Comparison of ENCODE assay signal across 8 cellular contexts in genomic region chr20:35093245-35093884, GRCh38. TPM values are rescaled to one million over a fixed set of nuclear protein-coding genes. Genes with fewer than 3 reads are reported as not detected.
DNase-seq lines count a peak whose midpoint lies in the region; ATAC-seq, FAIRE-seq and TF ChIP-seq lines count a peak whose summit lies in the region.

No MANE protein-coding gene starts in this region.

- peak overlapping the region; percentile 88 for H3K4me2 ChIP-seq in A549

- TF ChIP-seq EP300 in A549 (IDR thresholded peaks at IDR 0.05) = no peak

- TF ChIP-seq CTCF in A549 (IDR thresholded peaks at IDR 0.05) (no peak), fibroblast of the aortic adventitia (IDR thresholded peaks at IDR 0.05; ENCODE audit: insufficient read depth, low read length) (no peak)

- no peak for TF ChIP-seq POLR2A in A549 (IDR thresholded peaks at IDR 0.05; ENCODE audit: low read length)

- no peak for FAIRE-seq in A549 (lab: Jason Lieb, UNC)

- peaks cover 46% of the 10 kb centered on the region for H3K4me1 Mint-ChIP-seq in activated CD4-positive, alpha-beta memory T cell treated with anti-CD3 and anti-CD28 coated beads for 36 hours (ENCODE audit: low read depth)

- H3K9ac ChIP-seq in skeletal muscle tissue (ENCODE audit: low read depth in 1 of 3, low read length in 3 of 3) = peak overlapping the region; percentile 66 to 94 (median 90)

- H3K9me3 ChIP-seq in A549 = no peaks in the 10 kb centered on the region
- no peaks in the 10 kb centered on the region for H3K9me3 ChIP-seq in skeletal muscle tissue (ENCODE audit: control insufficient read depth in 3 of 3, low read length in 3 of 3)

- H3K27ac ChIP-seq in A549 (peak overlapping the region; percentile 93 to 94), skeletal muscle tissue (ENCODE audit: low read depth, low read length) (peak overlapping the region; percentile 80)

- no peaks in the 10 kb centered on the region for H3K27me3 ChIP-seq in skeletal muscle tissue (ENCODE audit: control insufficient read depth in 3 of 3, insufficient read depth in 3 of 3, low read length in 3 of 3)

- ATAC-seq in A549 (peak in 1 of 2 experiments; percentile 32; a peak in 1 of 6 replicates), GM21526 (IDR thresholded peaks at IDR 0.05; ENCODE audit: low FRiP score, unreplicated experiment) (no peak), HG03442 (IDR thresholded peaks at IDR 0.05; ENCODE audit: unreplicated experiment) (no peak)

- peaks cover 0 to 3% (median 0%) of the 10 kb centered on the region in 3 donors for H3K36me3 ChIP-seq in skeletal muscle tissue (ENCODE audit: control insufficient read depth in 3 of 3, insufficient read depth in 3 of 3, low read length in 3 of 3)

- H3K4me3 ChIP-seq in A549 = peak overlapping the region; percentile 61
- peak overlapping the region; percentile 50 for H3K4me3 ChIP-seq in fibroblast of the aortic adventitia (ENCODE audit: low read depth, low read length)
- H3K4me3 ChIP-seq in skeletal muscle tissue (ENCODE audit: low read length in 3 of 3) = peak overlapping the region; percentile 79 to 95 (median 91)

- no peaks in the 10 kb centered on the region for H3K9me3 Mint-ChIP-seq in activated CD4-positive, alpha-beta memory T cell treated with anti-CD3 and anti-CD28 coated beads for 36 hours

- H3K4me3 Mint-ChIP-seq in activated CD4-positive, alpha-beta memory T cell treated with anti-CD3 and anti-CD28 coated beads for 36 hours = peak overlapping the region; percentile 84

- CTCF ChIA-PET in A549 (lab: Yijun Ruan, JAX) = interaction anchor here (0.9 to 11.0 kb wide), 16 partner anchors 9 to 370 kb away, joined by 3 to 194 read pairs (median 4); no protein-coding TSS in a partner anchor
- CTCF ChIA-PET in activated CD4-positive, alpha-beta memory T cell treated with anti-CD3 and anti-CD28 coated beads for 36 hours (lab: Charles Lee) = interaction anchor here (0.6 to 3.0 kb wide), 4 partner anchors 8 to 124 kb away, joined by 3 to 13 read pairs (median 3); no protein-coding TSS in a partner anchor

- H3K27me3 Mint-ChIP-seq in activated CD4-positive, alpha-beta memory T cell treated with anti-CD3 and anti-CD28 coated beads for 36 hours = no peaks in the 10 kb centered on the region

- H3K36me3 Mint-ChIP-seq in activated CD4-positive, alpha-beta memory T cell treated with anti-CD3 and anti-CD28 coated beads for 36 hours = peaks cover 4% of the 10 kb centered on the region

- TF ChIP-seq RAD21 in A549 (conservative IDR thresholded peaks at IDR 0.05 in 1 of 2, IDR thresholded peaks at IDR 0.05 in 1 of 2) = no peak

- H3K4me1 ChIP-seq in A549 (peaks cover 27% of the 10 kb centered on the region), skeletal muscle tissue (ENCODE audit: control insufficient read depth in 3 of 3, insufficient read depth in 3 of 3, low read length in 3 of 3) (peaks cover 17 to 29% (median 24%) of the 10 kb centered on the region in 3 donors)

- peak overlapping the region; percentile 96 for H3K27ac Mint-ChIP-seq in activated CD4-positive, alpha-beta memory T cell treated with anti-CD3 and anti-CD28 coated beads for 36 hours

- POLR2A ChIA-PET in A549 (lab: Yijun Ruan, JAX) = no interaction called here
- POLR2A ChIA-PET in activated CD4-positive, alpha-beta memory T cell treated with anti-CD3 and anti-CD28 coated beads for 36 hours (lab: Charles Lee) = interaction anchor here (1.3 to 2.6 kb wide), 3 partner anchors 38 to 861 kb away, joined by 4 to 16 read pairs (median 8); partner anchors contain the start of genes EDEM2 and SCAND1

- WGBS in A549 (ENCODE audit: missing lambda C conversion rate) = 56% methylated on average over 8 of the region's 8 CpGs

- intact Hi-C loops in activated CD4-positive, alpha-beta memory T cell treated with anti-CD3 and anti-CD28 coated beads for 36 hours (cut with micrococcal nuclease) = loop anchor here (1.0 to 10.0 kb wide), 9 partner anchors 37 to 361 kb away; partner anchors contain the start of genes ACSS2, CEP250, EDEM2 and GSS

- peak; percentile 47 for DNase-seq in A549 (ENCODE audit: low read depth in 1 of 2, low spot score in 1 of 2)
- DNase-seq in HPDE6-E6E7 (ENCODE audit: extremely low spot score) = peak; percentile 89
- peak; percentile 70 for DNase-seq in activated CD4-positive, alpha-beta memory T cell treated with anti-CD3 and anti-CD28 coated beads for 36 hours
- DNase-seq in fibroblast of the aortic adventitia (ENCODE audit: low read depth) = peak; percentile 74
- DNase-seq in HT-29 (ENCODE audit: low spot score) = no peak

TF ChIP-seq in A549, 52 proteins besides CTCF, POLR2A, EP300 and RAD21:
- TF ChIP-seq JUNB (IDR thresholded peaks at IDR 0.05) (peak; percentile 49; the same call in 1 of the 2 replicates), FOXS1 (CRISPR knock-in tag; IDR thresholded peaks at IDR 0.05) (no peak), FOSB (CRISPR knock-in tag; IDR thresholded peaks at IDR 0.05) (0 out of 2 replicates have a peak, but pooled peaks have one; percentile 9), CEBPB (IDR thresholded peaks at IDR 0.05) (peak; percentile 45 to 57; a peak in 3 of 4 replicates), RNF2 (IDR thresholded peaks at IDR 0.05; ENCODE audit: borderline replicate concordance, low read depth) (no peak), FOSL2 (IDR thresholded peaks at IDR 0.05) (no peak; the same call in 1 of the 2 replicates), FOSL2 (CRISPR knock-in tag; IDR thresholded peaks at IDR 0.05) (peak; percentile 81)

RNA-seq across cellular contexts. Expression of gene TRPC4AP, which starts 0.8 kb away (rescaled TPM):
- polyA plus RNA-seq in A549 (2011; rRNA removed) (55.3 and 64.6 TPM in 2 replicates), A549 (2017; fragmentation: RNase III; extraction: RNeasy Plus Mini Kit Qiagen cat#74134 plus additional on column Dnase treatment) (49.5 to 51.4 TPM (median 50.7 TPM) in 3 replicates)
- 51.8 and 65.8 TPM in 2 replicates for polyA plus RNA-seq in A549 (2012; cell fraction: cytosol; rRNA removed)
- 118 and 120 TPM in 2 replicates for polyA plus RNA-seq in A549 (2012; cell fraction: nucleus; rRNA removed)
- 70.9 and 76.2 TPM in 2 replicates for polyA minus RNA-seq in A549 (2011; rRNA and poly(A)+ RNA removed)
- total RNA-seq in activated CD4-positive, alpha-beta memory T cell treated with anti-CD3 and anti-CD28 coated beads for 36 hours = 10 to 100 TPM; 45.8 to 48.3 TPM
- total RNA-seq in fibroblast of the aortic adventitia (ENCODE audit: low replicate concordance) (53.0 and 91.7 TPM in 2 replicates), skeletal muscle tissue (49.6 TPM)
- 54.6 and 57.2 TPM in 2 replicates for total RNA-seq in HT-29 (2014; rRNA removed; shearing (Covaris generic))

RNA-seq across cellular contexts. Expression of gene EDEM2, which starts 53.8 kb away (rescaled TPM):
- polyA plus RNA-seq in A549 (2011; rRNA removed) = 41.2 and 41.6 TPM in 2 replicates
- 40.9 and 49.9 TPM in 2 replicates for polyA plus RNA-seq in A549 (2012; cell fraction: cytosol; rRNA removed)
- polyA plus RNA-seq in A549 (2012; cell fraction: nucleus; rRNA removed) = 40.4 and 42.3 TPM in 2 replicates
- 48.9 to 52.0 TPM (median 51.2 TPM) in 3 replicates for polyA plus RNA-seq in A549 (2017; fragmentation: RNase III; extraction: RNeasy Plus Mini Kit Qiagen cat#74134 plus additional on column Dnase treatment)
- polyA minus RNA-seq in A549 (2011; rRNA and poly(A)+ RNA removed) = 36.1 and 36.2 TPM in 2 replicates
- 10 to 100 TPM; 17.3 to 19.9 TPM for total RNA-seq in activated CD4-positive, alpha-beta memory T cell treated with anti-CD3 and anti-CD28 coated beads for 36 hours
- total RNA-seq in fibroblast of the aortic adventitia (ENCODE audit: low replicate concordance) = 16.7 and 34.1 TPM in 2 replicates
- 7.8 TPM for total RNA-seq in skeletal muscle tissue
- 32.0 and 38.0 TPM in 2 replicates for total RNA-seq in HT-29 (2014; rRNA removed; shearing (Covaris generic))
